10 cellular contexts compared by ENCODE assay signal in genomic region chrX:45743081-45743533, GRCh38.
DNase-seq lines count a peak whose midpoint lies in the region; ATAC-seq and TF ChIP-seq lines count a peak whose summit lies in the region.
"Had no signal": no experiment of that assay in that cellular context is flagged by ENCODE, and none has a peak within 500 bp of the region (broad histone marks: within the 10 kb centered on the region; RNA-seq: fewer than 3 reads in every experiment).

No MANE protein-coding gene starts in this region.

- H3K27me3 ChIP-seq in PC-9 (ENCODE audit: insufficient read depth, low read depth) = no peaks in the 10 kb centered on the region
- H3K27me3 ChIP-seq: spleen had no signal

- no peaks in the 10 kb centered on the region; the same call in 1 of the 2 replicates for H4K20me1 ChIP-seq in PC-9 (ENCODE audit: insufficient read depth)

- peaks cover 11% of the 10 kb centered on the region; the same call in 1 of the 2 replicates for H3K36me3 ChIP-seq in PC-9 (ENCODE audit: low read depth)

- no peak overlapping the region for H2AFZ ChIP-seq in PC-9

- no peaks in the 10 kb centered on the region for H3K4me1 ChIP-seq in PC-9 (replicated peaks; ENCODE audit: insufficient read depth)

- no TSS peak for BruUV-seq in PC-9 (replicated peaks; lab: Mats Ljungman, UMichigan)

- POLR2A ChIA-PET in PC-9 (lab: Charles Lee; ENCODE audit: unreplicated experiment) = no interaction called here

- H3K9me3 ChIP-seq in PC-9 (ENCODE audit: insufficient read depth, low read depth) = no peaks in the 10 kb centered on the region
- H3K9me3 ChIP-seq: spleen had no signal

- peak overlapping the region; percentile 23; the same call in 1 of the 2 replicates for H3K27ac ChIP-seq in PC-9
- H3K27ac ChIP-seq: spleen had no signal

- peaks cover 27% of the 10 kb centered on the region for H3F3A ChIP-seq in PC-9 (ENCODE audit: insufficient read depth, low read depth)

- TF ChIP-seq CTCF in PC-9 (conservative IDR thresholded peaks at IDR 0.05) (no peak), epithelial cell of esophagus (IDR thresholded peaks at IDR 0.05; ENCODE audit: insufficient read depth, low read depth, low read length, missing control alignments) (peak; percentile 35)

- DNase-seq in stimulated activated CD4-positive, alpha-beta T cell treated with anti-CD3 and anti-CD28 coated beads, Interleukin-15, amount 100 ng/mL, for 24 hours = peak; percentile 39
- no peak for DNase-seq in stimulated activated CD4-positive, alpha-beta T cell treated with anti-CD3 and anti-CD28 coated beads, Interleukin-1b, Interleukin-23, amount 100 ng/mL, for 48 hours
- peak in 1 of 2 experiments; percentile 41 for DNase-seq in PC-9
- DNase-seq in epithelial cell of esophagus (ENCODE audit: low read depth) = peak; percentile 71
- DNase-seq in NCI-H2081 treated with DMSO at 0.1 percent for 48 hours (lab: John Stamatoyannopoulos, UW) = no peak
- no peak for DNase-seq in SKM-1 treated with dmso at 0.1 percent for 144 hours (lab: John Stamatoyannopoulos, UW; ENCODE audit: unreplicated experiment)
- DNase-seq: activated naive CD4-positive, alpha-beta T cell treated with anti-CD3 and anti-CD28 coated beads for 36 hours; spleen had no signal

- ATAC-seq in GM21786 (IDR thresholded peaks at IDR 0.05; ENCODE audit: unreplicated experiment) = no peak
- ATAC-seq in GM21619 (IDR thresholded peaks at IDR 0.05; ENCODE audit: unreplicated experiment) = no peak

- intact Hi-C loops in PC-9 (cut with micrococcal nuclease; ENCODE audit: unreplicated experiment) = no loop called here

- H3K4me2 ChIP-seq in PC-9 = no peak overlapping the region

- no peaks in the 10 kb centered on the region for H3K9me2 ChIP-seq in PC-9 (ENCODE audit: insufficient read depth)

- H3K79me2 ChIP-seq in PC-9 (ENCODE audit: low read depth) = 0 out of 2 replicates have a peak, but pooled peaks cover 4% of the 10 kb centered on the region

- CTCF ChIA-PET in PC-9 (lab: Charles Lee) = no interaction called here

- H3K4me3 ChIP-seq in PC-9 (no peak overlapping the region), epithelial cell of esophagus (ENCODE audit: low read length) (no peak overlapping the region)
- H3K4me3 ChIP-seq: spleen had no signal

Comparison
In these comparisons a context has a peak if more than half of its experiments do, and no peak if none do; other contexts are left out.
1. DNase-seq: peak in stimulated activated CD4-positive, alpha-beta T cell treated with anti-CD3 and anti-CD28 coated beads, Interleukin-15, amount 100 ng/mL, for 24 hours (single experiment) and epithelial cell of esophagus (single experiment); none in stimulated activated CD4-positive, alpha-beta T cell treated with anti-CD3 and anti-CD28 coated beads, Interleukin-1b, Interleukin-23, amount 100 ng/mL, for 48 hours (single experiment), NCI-H2081 treated with DMSO at 0.1 percent for 48 hours (single experiment) and SKM-1 treated with dmso at 0.1 percent for 144 hours (single experiment).